In the genomic region with DNA sequence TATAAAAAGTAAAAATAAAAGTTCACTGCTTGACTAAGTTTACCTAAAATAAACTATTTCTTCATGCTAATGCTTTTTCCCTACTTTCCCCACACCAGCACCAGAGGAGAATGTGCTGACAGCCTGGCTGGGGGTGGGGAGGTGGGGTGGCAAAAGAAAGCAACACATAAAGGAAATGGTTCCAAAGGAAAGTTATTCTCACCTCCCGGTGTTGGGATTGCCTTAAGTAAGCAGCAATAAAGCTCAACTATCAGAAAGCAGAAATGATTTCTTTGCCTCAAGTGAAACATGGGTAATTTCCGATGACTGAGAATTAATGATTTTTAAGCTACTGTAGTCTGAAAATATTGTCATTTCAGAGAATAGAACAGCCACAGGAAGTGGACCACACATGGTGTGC, we compare ENCODE assay signal across 1 cellular context.
TF ChIP-seq lines count a peak whose summit lies in the region.

No MANE protein-coding gene starts in this region.

TF ChIP-seq in GM23338, 12 proteins besides CTCF, POLR2A, EP300 and RAD21 (continued from another document):
- no peak for TF ChIP-seq ZNF462 (CRISPR knock-in tag; IDR thresholded peaks at IDR 0.05)
